In the genomic region with DNA sequence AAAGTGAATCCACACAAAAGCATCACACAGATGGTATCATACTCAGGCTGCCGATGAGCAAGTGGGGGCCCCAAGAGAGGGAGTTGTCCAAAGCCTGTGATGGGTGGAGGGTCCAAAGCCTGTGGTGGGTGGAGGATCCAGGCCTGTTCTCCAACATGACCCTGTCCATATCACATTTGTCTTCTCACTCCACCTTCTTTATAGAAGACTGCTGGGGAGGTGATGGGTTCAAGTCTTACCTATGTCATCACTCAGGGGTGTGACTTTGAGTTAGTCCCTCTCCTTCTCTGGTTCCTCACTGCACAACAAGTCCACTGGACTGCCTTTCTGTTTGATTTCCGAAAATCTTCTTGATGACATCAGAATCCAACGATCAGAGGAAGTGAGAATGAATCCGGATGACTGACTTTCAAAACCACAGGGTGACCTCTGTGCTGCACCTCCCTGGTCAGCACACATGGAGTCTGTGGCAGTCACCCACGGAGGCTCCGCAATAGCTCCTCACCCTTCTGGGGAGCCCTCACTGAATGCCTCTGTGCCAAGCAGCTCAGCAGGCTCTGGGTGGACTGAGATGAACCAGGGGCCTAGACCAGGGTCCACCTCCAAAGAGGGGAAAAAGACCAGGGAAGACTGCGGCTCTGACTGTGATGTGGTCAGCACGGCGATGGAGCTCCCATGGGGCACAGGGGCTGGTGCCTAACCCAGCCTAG, we compare ENCODE assay signal across 9 cellular contexts.
DNase-seq lines count a peak whose midpoint lies in the region; ATAC-seq, FAIRE-seq and TF ChIP-seq lines count a peak whose summit lies in the region.
"Had no signal": no experiment of that assay in that cellular context is flagged by ENCODE, and none has a peak within 500 bp of the region (broad histone marks: within the 10 kb centered on the region; RNA-seq: fewer than 3 reads in every experiment).

No MANE protein-coding gene starts in this region.

- no peak overlapping the region for H3K56ac ChIP-seq in H1 (replicated peaks; ENCODE audit: insufficient read length, low read depth, low read length)

- 0 out of 2 replicates have a peak overlapping the region, but pooled peaks have one; percentile 35 for H4K8ac ChIP-seq in H1 (ENCODE audit: extremely low read depth, insufficient read depth, low read length)

- no peak overlapping the region for H3K9ac ChIP-seq in H1 (replicated peaks in 1 of 4; ENCODE audit: extremely low read depth in 1 of 4, low read depth in 3 of 4, low read length in 3 of 4)

- no peak overlapping the region for H4K91ac ChIP-seq in H1 (replicated peaks; ENCODE audit: insufficient read length, low read length)

- no peak overlapping the region for H2BK20ac ChIP-seq in H1 (ENCODE audit: low read length)

- H3K4me1 ChIP-seq in H1 (replicated peaks in 1 of 4; ENCODE audit: control insufficient read depth in 3 of 4, insufficient read depth in 4 of 4, low read length in 3 of 4): peaks cover 0 to 5% (median 3%) of the 10 kb centered on the region in 4 experiments; a peak in 4 of 7 replicates
- H3K4me1 ChIP-seq in upper lobe of left lung: peaks cover 7 to 16% (median 11%) of the 10 kb centered on the region in 4 donors

- H2BK120ac ChIP-seq in H1 (replicated peaks; ENCODE audit: low read depth, low read length): no peak overlapping the region

- H3K36me3 ChIP-seq in KOPT-K1 (ENCODE audit: insufficient read depth, low read length) (no peaks in the 10 kb centered on the region), H1 (ENCODE audit: control insufficient read depth in 2 of 4, insufficient read depth in 4 of 4, low read length in 3 of 4) (no peaks in the 10 kb centered on the region), upper lobe of left lung (no peaks in the 10 kb centered on the region)

- no peak overlapping the region for H3K23ac ChIP-seq in H1 (ENCODE audit: insufficient read length)

- DNase-seq in GM12891 (ENCODE audit: insufficient read length, low spot score) (no peak), H1 (ENCODE audit: low read depth in 1 of 2, low spot score in 2 of 2) (no peak), upper lobe of left lung (peak in 1 of 2 donors; percentile 62), epidermal melanocyte (ENCODE audit: insufficient read length, low spot score) (no peak), T-helper 9 cell (no peak), SHP77 treated with DMSO at 0.1 percent for 48 hours (lab: John Stamatoyannopoulos, UW) (no peak)

- H3K4ac ChIP-seq in H1 (replicated peaks; ENCODE audit: insufficient read length, low read depth, low read length): no peak overlapping the region

- no peak overlapping the region for H2AFZ ChIP-seq in H1 (ENCODE audit: low read length)

- WGBS in H1 (ENCODE audit: extremely low coverage in 1 of 2, insufficient coverage in 1 of 2, insufficient read length in 1 of 2, insufficient replicate concordance in 2 of 2, low coverage in 1 of 2, low lambda C conversion rate in 2 of 2, missing lambda C conversion rate in 1 of 2), 2 experiments: 97% methylated on average over 9 of the region's 9 CpGs; no CpG with 5 or more reads in 1 of the 2 experiments
- 75 to 88% methylated on average over 4 to 9 of the region's 9 CpGs for WGBS in upper lobe of left lung, 2 donors

- H2AK5ac ChIP-seq in H1 (ENCODE audit: low read depth, low read length): no peak overlapping the region

- H3K18ac ChIP-seq in H1 (ENCODE audit: extremely low read depth, low read length): no peak overlapping the region

- H3K4me2 ChIP-seq in H1 (ENCODE audit: insufficient read depth in 1 of 2, low read depth in 2 of 2, low read length in 2 of 2): no peak overlapping the region

- H3K4me3 ChIP-seq in H1 (ENCODE audit: extremely low read depth in 1 of 4, insufficient read depth in 2 of 4, low read depth in 3 of 4, low read length in 4 of 4) (no peak overlapping the region), upper lobe of left lung (no peak overlapping the region)

- H4K20me1 ChIP-seq in H1 (replicated peaks in 1 of 2; ENCODE audit: control insufficient read depth in 1 of 2, insufficient read depth in 2 of 2, low read length in 2 of 2): no peaks in the 10 kb centered on the region

- no peak for TF ChIP-seq RAD21 in H1 (IDR thresholded peaks at IDR 0.05 in 1 of 2, conservative IDR thresholded peaks at IDR 0.05 in 1 of 2; ENCODE audit: low read depth in 2 of 2, low read length in 2 of 2)

- TF ChIP-seq CTCF in H1 (IDR thresholded peaks at IDR 0.05; ENCODE audit: control extremely low read depth in 1 of 3, insufficient read depth in 1 of 3, low read depth in 1 of 3, low read length in 3 of 3) (no peak), upper lobe of left lung (IDR thresholded peaks at IDR 0.05) (no peak)

- H2BK5ac ChIP-seq in H1 (ENCODE audit: low read depth, low read length): no peak overlapping the region

- TF ChIP-seq POLR2A in GM12891 (IDR thresholded peaks at IDR 0.05; ENCODE audit: low read depth, low read length): no peak
- TF ChIP-seq POLR2A in H1 (IDR thresholded peaks at IDR 0.05; ENCODE audit: control extremely low read depth in 1 of 2, low read depth in 2 of 2, low read length in 2 of 2): no peak
- no peak for TF ChIP-seq POLR2A in upper lobe of left lung (IDR thresholded peaks at IDR 0.05)

- H2BK15ac ChIP-seq in H1 (ENCODE audit: low read length): no peak overlapping the region

- H3K14ac ChIP-seq in H1 (ENCODE audit: insufficient read length): no peak overlapping the region

- no peaks in the 10 kb centered on the region for H3K23me2 ChIP-seq in H1 (ENCODE audit: low read depth, low read length)

- H4K5ac ChIP-seq in H1 (ENCODE audit: insufficient read length, low read depth, low read length): no peak overlapping the region

- CTCF ChIA-PET in H1 (lab: Charles Lee; ENCODE audit: partially characterized antibody): interaction anchor here (1.0 kb wide), 1 partner anchor 307 kb away, joined by 3 read pairs; no protein-coding TSS in a partner anchor

- H3K27me3 ChIP-seq in H1 (replicated peaks in 1 of 4; ENCODE audit: control insufficient read depth in 3 of 4, extremely low read depth in 1 of 4, insufficient read depth in 3 of 4, low read length in 3 of 4) (no peaks in the 10 kb centered on the region), upper lobe of left lung (no peaks in the 10 kb centered on the region)

- no peak overlapping the region for H2BK12ac ChIP-seq in H1 (ENCODE audit: low read depth, low read length)

- no peaks in the 10 kb centered on the region for H3K79me2 ChIP-seq in H1 (ENCODE audit: control insufficient read depth in 1 of 2, insufficient read depth in 2 of 2, low read length in 2 of 2)

- H3K27ac ChIP-seq in KOPT-K1 (ENCODE audit: low read depth, low read length, poor library complexity, severe bottlenecking) (peak overlapping the region; percentile 29), H1 (ENCODE audit: low read depth, low read length) (no peak overlapping the region), upper lobe of left lung (peak overlapping the region in 3 of 4 donors; percentile 65 to 75 (median 70))

- ATAC-seq in GM21526 (IDR thresholded peaks at IDR 0.05; ENCODE audit: low FRiP score, unreplicated experiment): peak; percentile 30
- peak; percentile 83 to 89 for ATAC-seq in upper lobe of left lung (ENCODE audit: low FRiP score in 2 of 2)

- FAIRE-seq in GM12891 (lab: Jason Lieb, UNC) (no peak), H1 (lab: Jason Lieb, UNC) (no peak)
- FAIRE-seq: islet of Langerhans had no signal

- H3K9me3 ChIP-seq in KOPT-K1 (ENCODE audit: insufficient read depth, low read length, poor library complexity, severe bottlenecking): no peaks in the 10 kb centered on the region
- H3K9me3 ChIP-seq in H1 (ENCODE audit: insufficient read depth in 2 of 2, low read depth in 1 of 2, low read length in 1 of 2): no peaks in the 10 kb centered on the region
- no peaks in the 10 kb centered on the region for H3K9me3 ChIP-seq in upper lobe of left lung

- POLR2A ChIA-PET in H1 (lab: Charles Lee; ENCODE audit: partially characterized antibody): no interaction called here

- no peaks in the 10 kb centered on the region for H3K79me1 ChIP-seq in H1 (ENCODE audit: low read depth, low read length)

- TF ChIP-seq EP300 in H1 (IDR thresholded peaks at IDR 0.05; ENCODE audit: borderline replicate concordance in 1 of 2, low read depth in 2 of 2, low read length in 2 of 2) (no peak), upper lobe of left lung (IDR thresholded peaks at IDR 0.05) (no peak)

TF ChIP-seq in GM12891, 5 proteins besides CTCF, POLR2A, EP300 and RAD21:
- TF ChIP-seq TAF1 (IDR thresholded peaks at IDR 0.05; ENCODE audit: low read depth, low read length) (no peak), POLR2AphosphoS5 (IDR thresholded peaks at IDR 0.05; ENCODE audit: low read depth, low read length) (0 out of 2 replicates have a peak, but pooled peaks have one; percentile 24), POU2F2 (IDR thresholded peaks at IDR 0.05; ENCODE audit: low read depth, low read length) (peak; percentile 52; the same call in 1 of the 2 replicates), SPI1 (IDR thresholded peaks at IDR 0.05; ENCODE audit: low read depth, low read length) (peak; percentile 98), PAX5 (IDR thresholded peaks at IDR 0.05; ENCODE audit: insufficient read depth, low read length, severe bottlenecking) (peak; percentile 81)
TF ChIP-seq in GM12891: peak in this region for 4.

TF ChIP-seq in H1, 55 proteins besides CTCF, POLR2A, EP300 and RAD21 (continues in another document):
- TF ChIP-seq SP4 (IDR thresholded peaks at IDR 0.05; ENCODE audit: low read length) (no peak), NANOG (IDR thresholded peaks at IDR 0.05; ENCODE audit: insufficient read depth, low read depth, low read length, poor library complexity, severe bottlenecking) (no peak), ASH2L (IDR thresholded peaks at IDR 0.05; ENCODE audit: low read length) (no peak), POLR2AphosphoS5 (IDR thresholded peaks at IDR 0.05; ENCODE audit: low read depth, low read length) (no peak), ZNF274 (IDR thresholded peaks at IDR 0.05; ENCODE audit: borderline replicate concordance, extremely low read depth, low read length) (no peak), TCF12 (IDR thresholded peaks at IDR 0.05; ENCODE audit: low read depth, low read length) (no peak), SIN3A (conservative IDR thresholded peaks at IDR 0.05 in 1 of 2, IDR thresholded peaks at IDR 0.05 in 1 of 2; ENCODE audit: low read depth in 1 of 2, low read length in 2 of 2) (no peak), SIX5 (IDR thresholded peaks at IDR 0.05; ENCODE audit: low read depth, low read length) (no peak), FOSL1 (IDR thresholded peaks at IDR 0.05; ENCODE audit: insufficient read depth, low read depth, low read length) (no peak), SAP30 (IDR thresholded peaks at IDR 0.05; ENCODE audit: insufficient read depth, insufficient replicate concordance, low read length) (no peak), RNF2 (IDR thresholded peaks at IDR 0.05; ENCODE audit: borderline replicate concordance, low read depth, low read length, missing control alignments, poor library complexity, severe bottlenecking) (no peak), SP1 (IDR thresholded peaks at IDR 0.05; ENCODE audit: low read depth, low read length) (no peak)
